Comparison of ENCODE assay signal across 8 cellular contexts in genomic region chr1:9874959-9875635, GRCh38. TPM values are rescaled to one million over a fixed set of nuclear protein-coding genes. Genes with fewer than 3 reads are reported as not detected.
DNase-seq lines count a peak whose midpoint lies in the region; ATAC-seq and TF ChIP-seq lines count a peak whose summit lies in the region.

No MANE protein-coding gene starts in this region.

- H3K4me1 ChIP-seq in effector memory CD4-positive, alpha-beta T cell (ENCODE audit: control insufficient read depth, insufficient read depth, low read length, poor library complexity, severe bottlenecking): peaks cover 6% of the 10 kb centered on the region

- peaks cover 4% of the 10 kb centered on the region for H3K4me1 Mint-ChIP-seq in activated CD8-positive, alpha-beta T cell treated with anti-CD3 and anti-CD28 coated beads for 36 hours (ENCODE audit: low read depth)

- no peaks in the 10 kb centered on the region for H3K36me3 Mint-ChIP-seq in activated CD8-positive, alpha-beta T cell treated with anti-CD3 and anti-CD28 coated beads for 36 hours (ENCODE audit: low read depth)

- CTCF ChIA-PET in activated CD8-positive, alpha-beta T cell treated with anti-CD3 and anti-CD28 coated beads for 36 hours (lab: Charles Lee): interaction anchor here (0.6 to 13.0 kb wide), 34 partner anchors 9 to 375 kb away, joined by 3 to 273 read pairs (median 4); partner anchors contain the start of genes CTNNBIP1, LZIC and NMNAT1

- intact Hi-C loops in activated CD8-positive, alpha-beta T cell treated with anti-CD3 and anti-CD28 coated beads for 36 hours (cut with micrococcal nuclease): loop anchor here (2.0 to 10.0 kb wide), 2 partner anchors 68 to 160 kb away; partner anchors contain the start of genes LZIC, NMNAT1 and UBE4B

- H3K27me3 ChIP-seq in effector memory CD4-positive, alpha-beta T cell (replicated peaks; ENCODE audit: control insufficient read depth, insufficient read depth, low read length, poor library complexity, severe bottlenecking): no peaks in the 10 kb centered on the region

- H3K9me3 ChIP-seq in effector memory CD4-positive, alpha-beta T cell (ENCODE audit: control insufficient read depth, low read length): no peaks in the 10 kb centered on the region

- no peak overlapping the region for H3K4me3 ChIP-seq in effector memory CD4-positive, alpha-beta T cell (ENCODE audit: insufficient read depth, low read depth, low read length, poor library complexity, severe bottlenecking)

- no peak overlapping the region for H3K27ac ChIP-seq in effector memory CD4-positive, alpha-beta T cell (ENCODE audit: insufficient read depth, low read length, poor library complexity, severe bottlenecking)

- no peak overlapping the region for H3K4me3 Mint-ChIP-seq in activated CD8-positive, alpha-beta T cell treated with anti-CD3 and anti-CD28 coated beads for 36 hours

- no peak overlapping the region for H3K27ac Mint-ChIP-seq in activated CD8-positive, alpha-beta T cell treated with anti-CD3 and anti-CD28 coated beads for 36 hours

- peak; percentile 95 for TF ChIP-seq CTCF in activated CD8-positive, alpha-beta T cell treated with anti-CD3 and anti-CD28 coated beads for 36 hours (IDR thresholded peaks at IDR 0.05)

- no peaks in the 10 kb centered on the region for H3K27me3 Mint-ChIP-seq in activated CD8-positive, alpha-beta T cell treated with anti-CD3 and anti-CD28 coated beads for 36 hours

- ATAC-seq in HG02798 (IDR thresholded peaks at IDR 0.05; ENCODE audit: poor library complexity, unreplicated experiment) (peak; percentile 59), GM21367 (IDR thresholded peaks at IDR 0.05; ENCODE audit: unreplicated experiment) (no peak)
- peak; percentile 99 for ATAC-seq in activated CD8-positive, alpha-beta T cell treated with anti-CD3 and anti-CD28 coated beads for 36 hours

- in situ Hi-C loops in Caki2 (cut with HindIII; ENCODE audit: low pct_unique_long_range_greater_than_20kb, low sequenced_read_pairs): no loop called here

- DNase-seq in Caki2 (ENCODE audit: low read depth): peak; percentile 61
- peak; percentile 67 for DNase-seq in NCI-H748 (lab: John Stamatoyannopoulos, UW; ENCODE audit: unreplicated experiment)
- DNase-seq in activated CD8-positive, alpha-beta T cell treated with anti-CD3 and anti-CD28 coated beads for 36 hours: peak; percentile 83
- peak; percentile 43 to 64 (median 47) for DNase-seq in effector memory CD4-positive, alpha-beta T cell
- DNase-seq in lung microvascular endothelial cell (ENCODE audit: low read depth in 2 of 2): peak; percentile 76 to 85
- DNase-seq in stimulated activated CD8-positive, alpha-beta memory T cell treated with anti-CD3 and anti-CD28 coated beads, Interleukin-12 subunit alpha, Interleukin-12 subunit beta, amount 100 ng/mL, for 4 hours (ENCODE audit: low read depth): peak; percentile 45

- no peaks in the 10 kb centered on the region for H3K36me3 ChIP-seq in effector memory CD4-positive, alpha-beta T cell (ENCODE audit: control insufficient read depth, insufficient read depth, low read length)

- POLR2A ChIA-PET in activated CD8-positive, alpha-beta T cell treated with anti-CD3 and anti-CD28 coated beads for 36 hours (lab: Charles Lee): interaction anchor here (1.3 to 1.6 kb wide), 2 partner anchors 9 to 90 kb away, joined by 3 read pairs; no protein-coding TSS in a partner anchor

- H3K9me3 Mint-ChIP-seq in activated CD8-positive, alpha-beta T cell treated with anti-CD3 and anti-CD28 coated beads for 36 hours: no peaks in the 10 kb centered on the region

RNA-seq across cellular contexts. Expression of gene CTNNBIP1, which starts 35.0 kb away (rescaled TPM):
- 18.0 and 20.8 TPM in 2 replicates for total RNA-seq in Caki2 (2014; rRNA removed; shearing (Covaris generic); ENCODE audit: low replicate concordance)
- total RNA-seq in activated CD8-positive, alpha-beta T cell treated with anti-CD3 and anti-CD28 coated beads for 36 hours: 1 to 10 TPM; 9.0 to 9.6 TPM
- total RNA-seq in lung microvascular endothelial cell: 23.4 and 35.3 TPM in 2 replicates

RNA-seq across cellular contexts. Expression of gene CLSTN1, which starts 51.3 kb away (rescaled TPM):
- total RNA-seq in Caki2 (2014; rRNA removed; shearing (Covaris generic); ENCODE audit: low replicate concordance): 144 and 149 TPM in 2 replicates
- total RNA-seq in activated CD8-positive, alpha-beta T cell treated with anti-CD3 and anti-CD28 coated beads for 36 hours: 10 to 100 TPM; 29.3 to 29.9 TPM
- 47.3 and 48.6 TPM in 2 replicates for total RNA-seq in lung microvascular endothelial cell
